In the genomic region with DNA sequence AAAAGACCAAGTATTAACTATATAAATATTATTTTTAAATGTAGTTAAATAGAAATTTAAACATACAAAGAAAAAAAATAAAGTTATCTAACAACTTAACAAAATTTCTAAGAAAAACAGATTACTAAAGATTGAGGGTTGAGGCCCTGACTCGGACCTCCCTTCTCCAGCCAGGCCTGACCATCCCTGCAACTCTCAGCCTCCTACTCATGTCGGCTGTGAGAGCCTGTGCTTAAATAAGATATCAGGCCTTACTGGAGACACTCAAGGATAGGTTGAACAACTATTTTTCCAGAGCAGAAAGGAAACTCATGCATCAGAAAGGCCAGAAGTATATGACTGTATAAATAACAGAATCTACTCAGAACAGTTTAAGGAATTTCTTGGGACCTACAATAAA, we compare ENCODE assay signal across 13 cellular contexts. TPM values are rescaled to one million over a fixed set of nuclear protein-coding genes. Genes with fewer than 3 reads are reported as not detected.
DNase-seq lines count a peak whose midpoint lies in the region; ATAC-seq and TF ChIP-seq lines count a peak whose summit lies in the region.
"Had no signal": no experiment of that assay in that cellular context is flagged by ENCODE, and none has a peak within 500 bp of the region (broad histone marks: within the 10 kb centered on the region; RNA-seq: fewer than 3 reads in every experiment).

No MANE protein-coding gene starts in this region.

- H3K27ac Mint-ChIP-seq in WTC11 (peak overlapping the region; percentile 70; the same call in 1 of the 2 replicates), glutamatergic neuron (ENCODE audit: unreplicated experiment) (peak overlapping the region; percentile 81)
- no peak overlapping the region for H3K27ac Mint-ChIP-seq in activated naive CD8-positive, alpha-beta T cell treated with anti-CD3 and anti-CD28 coated beads for 36 hours
- H3K27ac Mint-ChIP-seq: CD4-positive, alpha-beta T cell had no signal

- TF ChIP-seq CTCF in cardiac muscle cell (IDR thresholded peaks at IDR 0.05; ENCODE audit: low read depth, low read length), result no peak
- TF ChIP-seq CTCF in WTC11 (IDR thresholded peaks at IDR 0.05), result no peak
- TF ChIP-seq CTCF in glutamatergic neuron (IDR thresholded peaks at IDR 0.05; ENCODE audit: partially characterized antibody, unreplicated experiment), result no peak
- TF ChIP-seq CTCF in thyroid gland (IDR thresholded peaks at IDR 0.05), result no peak

- H3K27me3 Mint-ChIP-seq in WTC11 (ENCODE audit: low read depth), result no peaks in the 10 kb centered on the region
- no peaks in the 10 kb centered on the region for H3K27me3 Mint-ChIP-seq in glutamatergic neuron (ENCODE audit: unreplicated experiment)
- H3K27me3 Mint-ChIP-seq in activated naive CD8-positive, alpha-beta T cell treated with anti-CD3 and anti-CD28 coated beads for 36 hours, result no peaks in the 10 kb centered on the region
- H3K27me3 Mint-ChIP-seq: CD4-positive, alpha-beta T cell had no signal

- H3K36me3 ChIP-seq in cardiac muscle cell (peaks cover 21% of the 10 kb centered on the region), thyroid gland (peaks cover 0 to 10% of the 10 kb centered on the region in 2 donors), mesenchymal stem cell (ENCODE audit: control insufficient read depth in 1 of 2, insufficient read depth in 2 of 2, low read depth in 1 of 2, low read length in 2 of 2) (peaks cover 6 to 90% of the 10 kb centered on the region in 2 experiments)

- POLR2A ChIA-PET in WTC11 (lab: Charles Lee), result no interaction called here

- peaks cover 40% of the 10 kb centered on the region for H3K36me3 Mint-ChIP-seq in WTC11
- H3K36me3 Mint-ChIP-seq in glutamatergic neuron (ENCODE audit: unreplicated experiment), result no peaks in the 10 kb centered on the region
- peaks cover 20% of the 10 kb centered on the region for H3K36me3 Mint-ChIP-seq in activated naive CD8-positive, alpha-beta T cell treated with anti-CD3 and anti-CD28 coated beads for 36 hours

- no peak overlapping the region for H4K8ac ChIP-seq in mesenchymal stem cell (ENCODE audit: low read length)

- no peak overlapping the region for H3K4me2 ChIP-seq in mesenchymal stem cell (ENCODE audit: low read length, poor library complexity, severe bottlenecking)

- no peak overlapping the region for H2BK12ac ChIP-seq in mesenchymal stem cell (ENCODE audit: low read length in 2 of 2)

- peak in 1 of 2 donors; percentile 22 for DNase-seq in cardiac muscle cell (ENCODE audit: low read depth in 1 of 2, low spot score in 1 of 2)
- DNase-seq in left ventricle myocardium superior, result no peak
- no peak for DNase-seq in WTC11 (ENCODE audit: low spot score)
- no peak for DNase-seq in glutamatergic neuron
- DNase-seq in thyroid gland, result peak; percentile 78
- DNase-seq in activated naive CD8-positive, alpha-beta T cell treated with anti-CD3 and anti-CD28 coated beads for 36 hours, result no peak
- no peak for DNase-seq in mesenchymal stem cell
- DNase-seq: ACHN; Caco-2; CD4-positive, alpha-beta T cell had no signal

- peak overlapping the region; percentile 77 for H3K27ac ChIP-seq in cardiac muscle cell
- H3K27ac ChIP-seq in thyroid gland, result peak overlapping the region; percentile 75 to 82 (median 75)
- no peak overlapping the region for H3K27ac ChIP-seq in mesenchymal stem cell (ENCODE audit: low read length, poor library complexity, severe bottlenecking)
- H3K27ac ChIP-seq: C4-2B had no signal

- no peak overlapping the region for H2BK120ac ChIP-seq in mesenchymal stem cell (ENCODE audit: low read depth, low read length)

- H3K4me3 ChIP-seq in cardiac muscle cell (no peak overlapping the region), thyroid gland (replicated peaks in 1 of 3) (no peak overlapping the region), mesenchymal stem cell (ENCODE audit: insufficient read depth in 1 of 2, low read depth in 1 of 2, low read length in 2 of 2) (no peak overlapping the region)
- H3K4me3 ChIP-seq: HAP-1 had no signal

- no peak overlapping the region for H4K91ac ChIP-seq in mesenchymal stem cell (ENCODE audit: low read length)

- H3K9me3 Mint-ChIP-seq in WTC11 (no peaks in the 10 kb centered on the region), glutamatergic neuron (ENCODE audit: unreplicated experiment) (peaks cover 3% of the 10 kb centered on the region)
- no peaks in the 10 kb centered on the region for H3K9me3 Mint-ChIP-seq in activated naive CD8-positive, alpha-beta T cell treated with anti-CD3 and anti-CD28 coated beads for 36 hours
- H3K9me3 Mint-ChIP-seq: CD4-positive, alpha-beta T cell had no signal

- H3K4me1 ChIP-seq in cardiac muscle cell (ENCODE audit: low read depth) (peaks cover 14% of the 10 kb centered on the region), thyroid gland (peaks cover 15 to 17% of the 10 kb centered on the region in 2 donors), mesenchymal stem cell (ENCODE audit: control insufficient read depth, insufficient read depth, low read depth, low read length) (no peaks in the 10 kb centered on the region)
- H3K4me1 ChIP-seq: Caco-2, HAP-1 had no signal

- no peak overlapping the region for H2AFZ ChIP-seq in mesenchymal stem cell (ENCODE audit: low read depth, low read length)

- no peak overlapping the region for H3K9ac ChIP-seq in mesenchymal stem cell (ENCODE audit: low read length)

- no peak overlapping the region for H2BK15ac ChIP-seq in mesenchymal stem cell (ENCODE audit: low read depth, poor library complexity, severe bottlenecking)

- H3K4ac ChIP-seq in mesenchymal stem cell (ENCODE audit: low read depth in 1 of 2, low read length in 2 of 2), result no peak overlapping the region

- TF ChIP-seq POLR2A in thyroid gland (IDR thresholded peaks at IDR 0.05), result peak in 1 of 2 donors; percentile 27

- no peaks in the 10 kb centered on the region for H3K27me3 ChIP-seq in cardiac muscle cell
- no peaks in the 10 kb centered on the region for H3K27me3 ChIP-seq in thyroid gland
- no peaks in the 10 kb centered on the region for H3K27me3 ChIP-seq in mesenchymal stem cell (ENCODE audit: control insufficient read depth in 1 of 2, insufficient read depth in 1 of 2, low read length in 2 of 2)

- CTCF ChIA-PET in WTC11 (lab: Charles Lee), result no interaction called here

- ATAC-seq in left ventricle myocardium superior (no peak), WTC11 (no peak), HG02610 (IDR thresholded peaks at IDR 0.05; ENCODE audit: unreplicated experiment) (no peak)

- no peak overlapping the region for H2BK5ac ChIP-seq in mesenchymal stem cell (ENCODE audit: low read depth, low read length, poor library complexity, severe bottlenecking)

- 21 to 37% methylated on average over 2 of the region's 2 CpGs for WGBS in thyroid gland, 2 donors
- WGBS in mesenchymal stem cell, result 71% methylated on average over 1 of the region's 2 CpGs

- H3K4me1 Mint-ChIP-seq in WTC11 (no peaks in the 10 kb centered on the region), glutamatergic neuron (ENCODE audit: low read depth, unreplicated experiment) (peaks cover 20% of the 10 kb centered on the region)
- H3K4me1 Mint-ChIP-seq in activated naive CD8-positive, alpha-beta T cell treated with anti-CD3 and anti-CD28 coated beads for 36 hours, result peaks cover 9% of the 10 kb centered on the region

- H3K79me1 ChIP-seq in mesenchymal stem cell (replicated peaks; ENCODE audit: low read length, poor library complexity, severe bottlenecking), result peaks cover 6% of the 10 kb centered on the region

- no peak overlapping the region for H3K18ac ChIP-seq in mesenchymal stem cell (ENCODE audit: low read depth in 1 of 2, low read length in 2 of 2)

- no peak overlapping the region for H3K23ac ChIP-seq in mesenchymal stem cell (ENCODE audit: low read length in 2 of 2)

- no peak overlapping the region for H2AK5ac ChIP-seq in mesenchymal stem cell (ENCODE audit: low read length, severe bottlenecking)

- intact Hi-C loops in left ventricle myocardium superior (cut with micrococcal nuclease) (loop anchor here (10.0 kb wide), 1 partner anchor 49 kb away; no protein-coding TSS in a partner anchor), thyroid gland (cut with DNase I) (no loop called here)

- H3K14ac ChIP-seq in mesenchymal stem cell (ENCODE audit: low read length in 2 of 2), result no peak overlapping the region

- H3K4me3 Mint-ChIP-seq in WTC11 (no peak overlapping the region), glutamatergic neuron (ENCODE audit: unreplicated experiment) (no peak overlapping the region)
- no peak overlapping the region for H3K4me3 Mint-ChIP-seq in activated naive CD8-positive, alpha-beta T cell treated with anti-CD3 and anti-CD28 coated beads for 36 hours
- H3K4me3 Mint-ChIP-seq: CD4-positive, alpha-beta T cell had no signal

- H3K9me3 ChIP-seq in cardiac muscle cell (ENCODE audit: low read depth), result no peaks in the 10 kb centered on the region
- H3K9me3 ChIP-seq in thyroid gland, result no peaks in the 10 kb centered on the region
- H3K9me3 ChIP-seq in mesenchymal stem cell (ENCODE audit: control insufficient read depth, low read length), result no peaks in the 10 kb centered on the region
- H3K9me3 ChIP-seq: Caco-2, HAP-1 had no signal

TF ChIP-seq in WTC11, 78 proteins besides CTCF, POLR2A, EP300 and RAD21 (continues in another document):
- TF ChIP-seq, protein P1, sequence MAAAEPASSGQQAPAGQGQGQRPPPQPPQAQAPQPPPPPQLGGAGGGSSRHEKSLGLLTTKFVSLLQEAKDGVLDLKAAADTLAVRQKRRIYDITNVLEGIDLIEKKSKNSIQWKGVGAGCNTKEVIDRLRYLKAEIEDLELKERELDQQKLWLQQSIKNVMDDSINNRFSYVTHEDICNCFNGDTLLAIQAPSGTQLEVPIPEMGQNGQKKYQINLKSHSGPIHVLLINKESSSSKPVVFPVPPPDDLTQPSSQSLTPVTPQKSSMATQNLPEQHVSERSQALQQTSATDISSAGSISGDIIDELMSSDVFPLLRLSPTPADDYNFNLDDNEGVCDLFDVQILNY (CRISPR knock-in tag; IDR thresholded peaks at IDR 0.05), result no peak
- TF ChIP-seq, protein P2, sequence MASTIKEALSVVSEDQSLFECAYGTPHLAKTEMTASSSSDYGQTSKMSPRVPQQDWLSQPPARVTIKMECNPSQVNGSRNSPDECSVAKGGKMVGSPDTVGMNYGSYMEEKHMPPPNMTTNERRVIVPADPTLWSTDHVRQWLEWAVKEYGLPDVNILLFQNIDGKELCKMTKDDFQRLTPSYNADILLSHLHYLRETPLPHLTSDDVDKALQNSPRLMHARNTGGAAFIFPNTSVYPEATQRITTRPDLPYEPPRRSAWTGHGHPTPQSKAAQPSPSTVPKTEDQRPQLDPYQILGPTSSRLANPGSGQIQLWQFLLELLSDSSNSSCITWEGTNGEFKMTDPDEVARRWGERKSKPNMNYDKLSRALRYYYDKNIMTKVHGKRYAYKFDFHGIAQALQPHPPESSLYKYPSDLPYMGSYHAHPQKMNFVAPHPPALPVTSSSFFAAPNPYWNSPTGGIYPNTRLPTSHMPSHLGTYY (CRISPR knock-in tag; IDR thresholded peaks at IDR 0.05), result no peak
- no peak for TF ChIP-seq ZNF138 (CRISPR knock-in tag; conservative IDR thresholded peaks at IDR 0.05)

RNA-seq across cellular contexts. Expression of a gene that starts 33.0 kb away (rescaled TPM):
- total RNA-seq in cardiac muscle cell, result 20.7 and 24.5 TPM in 2 replicates
- polyA plus RNA-seq in cardiac muscle cell, result 48.3 and 58.4 TPM in 2 replicates
- 19.5 TPM for total RNA-seq in left ventricle myocardium superior
- 64.0 to 70.4 TPM (median 68.6 TPM) in 3 replicates for total RNA-seq in WTC11 (2021)
- total RNA-seq in glutamatergic neuron (ENCODE audit: unreplicated experiment), result 28.7 TPM
- total RNA-seq in thyroid gland, result 10 to 100 TPM; 33.0 to 54.2 (median 42.6) TPM
- total RNA-seq in activated naive CD8-positive, alpha-beta T cell treated with anti-CD3 and anti-CD28 coated beads for 36 hours, result 100 to 1,000 TPM; 135 to 143 TPM
- polyA plus RNA-seq in mesenchymal stem cell (2013, experiment 1 of 2), result 93.2 TPM
- polyA plus RNA-seq in mesenchymal stem cell (2013, experiment 2 of 2), result 96.5 TPM

Comparison
In these comparisons a context has a peak if more than half of its experiments do, and no peak if none do; other contexts are left out.
1. DNase-seq: peak in thyroid gland (2 of 2); none in left ventricle myocardium superior (single experiment), WTC11 (single experiment), glutamatergic neuron (single experiment), activated naive CD8-positive, alpha-beta T cell treated with anti-CD3 and anti-CD28 coated beads for 36 hours (single experiment) and mesenchymal stem cell (single experiment).